14 cellular contexts compared by ENCODE assay signal in genomic region chr2:54469484-54470053, GRCh38. TPM values are rescaled to one million over a fixed set of nuclear protein-coding genes. Genes with fewer than 3 reads are reported as not detected.
DNase-seq lines count a peak whose midpoint lies in the region; ATAC-seq, FAIRE-seq and TF ChIP-seq lines count a peak whose summit lies in the region.
"Had no signal": no experiment of that assay in that cellular context is flagged by ENCODE, and none has a peak within 500 bp of the region (broad histone marks: within the 10 kb centered on the region; RNA-seq: fewer than 3 reads in every experiment).

No MANE protein-coding gene starts in this region.

- no peak overlapping the region for H3K4me3 ChIP-seq in dorsolateral prefrontal cortex
- no peak overlapping the region for H3K4me3 ChIP-seq in mesodermal cell (ENCODE audit: extremely low read depth, insufficient read depth, low read length, poor library complexity, severe bottlenecking)
- no peak overlapping the region for H3K4me3 ChIP-seq in upper lobe of left lung
- H3K4me3 ChIP-seq: neural progenitor cell had no signal

- ATAC-seq in upper lobe of left lung (ENCODE audit: low FRiP score in 2 of 2) = no peak
- ATAC-seq: T-helper 17 cell had no signal

- TF ChIP-seq POLR2A in upper lobe of left lung (IDR thresholded peaks at IDR 0.05) = no peak

- TF ChIP-seq CTCF in dorsolateral prefrontal cortex (IDR thresholded peaks at IDR 0.05 in 54 of 56, conservative IDR thresholded peaks at IDR 0.05 in 2 of 56; ENCODE audit: low read depth in 1 of 56, partially characterized antibody in 56 of 56) = no peak
- no peak for TF ChIP-seq CTCF in upper lobe of left lung (IDR thresholded peaks at IDR 0.05)
- no peak for TF ChIP-seq CTCF in CD14-positive monocyte (IDR thresholded peaks at IDR 0.05)

- H3K27me3 ChIP-seq in dorsolateral prefrontal cortex (no peaks in the 10 kb centered on the region), upper lobe of left lung (no peaks in the 10 kb centered on the region)
- H3K27me3 ChIP-seq: neural progenitor cell had no signal

- H3K27me3 Mint-ChIP-seq in CD14-positive monocyte (ENCODE audit: low read depth in 3 of 3) = peaks cover 2 to 3% (median 2%) of the 10 kb centered on the region in 3 donors

- peak overlapping the region; percentile 44 for H3K27ac ChIP-seq in KOPT-K1 (ENCODE audit: low read depth, low read length, poor library complexity, severe bottlenecking)
- H3K27ac ChIP-seq in dorsolateral prefrontal cortex = peak overlapping the region in 42 of 59 donors; percentile 6 to 78 (median 44)
- H3K27ac ChIP-seq in mesodermal cell (ENCODE audit: low read depth, low read length, severe bottlenecking) = peak overlapping the region; percentile 87
- peak overlapping the region; percentile 57 to 82 (median 70) for H3K27ac ChIP-seq in upper lobe of left lung
- H3K27ac ChIP-seq: neural progenitor cell had no signal

- H3K36me3 ChIP-seq in KOPT-K1 (ENCODE audit: insufficient read depth, low read length) = no peaks in the 10 kb centered on the region
- H3K36me3 ChIP-seq in mesodermal cell (ENCODE audit: control insufficient read depth, insufficient read depth, low read length) = no peaks in the 10 kb centered on the region
- peaks cover 0 to 4% (median 0%) of the 10 kb centered on the region in 4 donors for H3K36me3 ChIP-seq in upper lobe of left lung
- H3K36me3 ChIP-seq: neural progenitor cell had no signal

- FAIRE-seq in HTR-8/SVneo (lab: Jason Lieb, UNC) = no peak

- no peaks in the 10 kb centered on the region for H3K4me1 Mint-ChIP-seq in CD14-positive monocyte
- H3K4me1 Mint-ChIP-seq: activated naive CD8-positive, alpha-beta T cell treated with anti-CD3 and anti-CD28 coated beads, Interleukin-2, amount 10 ng/mL, durations not matched to agents 7 days and 5 days; T-helper 17 cell had no signal

- H3K9me3 ChIP-seq in KOPT-K1 (ENCODE audit: insufficient read depth, low read length, poor library complexity, severe bottlenecking) = no peaks in the 10 kb centered on the region
- no peaks in the 10 kb centered on the region for H3K9me3 ChIP-seq in mesodermal cell (ENCODE audit: control insufficient read depth, low read length)
- H3K9me3 ChIP-seq in upper lobe of left lung = no peaks in the 10 kb centered on the region

- no peak overlapping the region for H3K27ac Mint-ChIP-seq in CD14-positive monocyte
- H3K27ac Mint-ChIP-seq: activated naive CD8-positive, alpha-beta T cell treated with anti-CD3 and anti-CD28 coated beads, Interleukin-2, amount 10 ng/mL, durations not matched to agents 7 days and 5 days; neural progenitor cell; T-helper 17 cell had no signal

- TF ChIP-seq EP300 in upper lobe of left lung (IDR thresholded peaks at IDR 0.05) = no peak

- WGBS in mesodermal cell (ENCODE audit: insufficient coverage in 2 of 2), 2 experiments = 57 to 86% methylated on average over 1 to 2 of the region's 3 CpGs
- WGBS in upper lobe of left lung, 2 donors = 26 to 61% methylated on average over 2 to 3 of the region's 3 CpGs

- no peaks in the 10 kb centered on the region for H3K36me3 Mint-ChIP-seq in CD14-positive monocyte
- H3K36me3 Mint-ChIP-seq: activated naive CD8-positive, alpha-beta T cell treated with anti-CD3 and anti-CD28 coated beads, Interleukin-2, amount 10 ng/mL, durations not matched to agents 7 days and 5 days had no signal

- H3K9me3 Mint-ChIP-seq in CD14-positive monocyte = no peaks in the 10 kb centered on the region
- H3K9me3 Mint-ChIP-seq: activated naive CD8-positive, alpha-beta T cell treated with anti-CD3 and anti-CD28 coated beads, Interleukin-2, amount 10 ng/mL, durations not matched to agents 7 days and 5 days; neural progenitor cell had no signal

- DNase-seq in dorsolateral prefrontal cortex (no peak), upper lobe of left lung (no peak), CD14-positive monocyte (ENCODE audit: low spot score) (no peak), NK-92 (lab: John Stamatoyannopoulos, UW; ENCODE audit: unreplicated experiment) (no peak), HTR-8/SVneo (ENCODE audit: insufficient read length, low spot score) (no peak)
- DNase-seq: activated naive CD8-positive, alpha-beta T cell treated with anti-CD3 and anti-CD28 coated beads, Interleukin-2, amount 10 ng/mL, durations not matched to agents 7 days and 5 days; effector memory CD4-positive, alpha-beta T cell; NCI-H1092 treated with DMSO at 0.1 percent for 48 hours; NCI-H69; substantia nigra; T-helper 17 cell had no signal

- no peak overlapping the region for H3K4me3 Mint-ChIP-seq in CD14-positive monocyte
- H3K4me3 Mint-ChIP-seq: activated naive CD8-positive, alpha-beta T cell treated with anti-CD3 and anti-CD28 coated beads, Interleukin-2, amount 10 ng/mL, durations not matched to agents 7 days and 5 days; neural progenitor cell; T-helper 17 cell had no signal

- peaks cover 29% of the 10 kb centered on the region for H3K4me1 ChIP-seq in mesodermal cell (ENCODE audit: control insufficient read depth, insufficient read depth, low read length, poor library complexity, severe bottlenecking)
- H3K4me1 ChIP-seq in upper lobe of left lung = peaks cover 39 to 66% (median 42%) of the 10 kb centered on the region in 4 donors

- intact Hi-C loops in dorsolateral prefrontal cortex (cut with DNase I) = no loop called here
- intact Hi-C loops in CD14-positive monocyte (cut with micrococcal nuclease) = loop anchor here in 1 of 2 donors (10.0 kb wide), 1 partner anchor 255 kb away; no protein-coding TSS in a partner anchor

RNA-seq across cellular contexts. Expression of gene SPTBN1, which starts 13.4 kb away (rescaled TPM):
- total RNA-seq in dorsolateral prefrontal cortex (100 to 1,000 TPM; 567 to 884 (median 665) TPM), upper lobe of left lung (100 to 1,000 TPM; 449 to 911 (median 654) TPM)
- 152 TPM for polyA plus RNA-seq in mesodermal cell (2013, experiment 1 of 2)
- polyA plus RNA-seq in mesodermal cell (2013, experiment 2 of 2) = 131 TPM
- 1 to 10 TPM in 1 of 2 donors, under 1 TPM in 1; 0.79 to 1.7 TPM for polyA plus RNA-seq in CD14-positive monocyte
